Comparison of ENCODE assay signal across 16 cellular contexts in genomic region chr6:139926711-139927110, GRCh38.
DNase-seq lines count a peak whose midpoint lies in the region; ATAC-seq and TF ChIP-seq lines count a peak whose summit lies in the region.
"Had no signal": no experiment of that assay in that cellular context is flagged by ENCODE, and none has a peak within 500 bp of the region (broad histone marks: within the 10 kb centered on the region; RNA-seq: fewer than 3 reads in every experiment).

No MANE protein-coding gene starts in this region.

- peak overlapping the region; percentile 94 for H2BK20ac ChIP-seq in IMR-90 (ENCODE audit: low read depth, low read length)

- CTCF ChIA-PET in IMR-90 (lab: Yijun Ruan, JAX), result interaction anchor here (0.5 kb wide), 1 partner anchor 16 kb away, joined by 4 read pairs; no protein-coding TSS in a partner anchor
- CTCF ChIA-PET in A673 (lab: Charles Lee), result no interaction called here

- in situ Hi-C loops in IMR-90 (cut with MboI; ENCODE audit: low sequenced_read_pairs), result no loop called here

- H4K5ac ChIP-seq in IMR-90 (ENCODE audit: low read depth, low read length), result peak overlapping the region; percentile 86

- no peak for TF ChIP-seq CTCF in IMR-90 (conservative IDR thresholded peaks at IDR 0.05; ENCODE audit: low read depth, low read length)
- TF ChIP-seq CTCF in choroid plexus epithelial cell (conservative IDR thresholded peaks at IDR 0.05; ENCODE audit: low read depth, low read length), result no peak
- no peak for TF ChIP-seq CTCF in osteocyte (IDR thresholded peaks at IDR 0.05)
- TF ChIP-seq CTCF in A673 (conservative IDR thresholded peaks at IDR 0.05; ENCODE audit: low read depth, low read length), result no peak

- H4K20me1 ChIP-seq in IMR-90 (ENCODE audit: insufficient read depth, low read length), result no peaks in the 10 kb centered on the region

- H3K4me1 Mint-ChIP-seq in osteocyte (ENCODE audit: unreplicated experiment), result peaks cover 42% of the 10 kb centered on the region
- H3K4me1 Mint-ChIP-seq: activated B cell treated with CpG ODN at 0.5 μM for 24 hours, naive B cell had no signal

- POLR2A ChIA-PET in IMR-90 (lab: Charles Lee; ENCODE audit: unreplicated experiment), result no interaction called here
- POLR2A ChIA-PET in A673 (lab: Charles Lee; ENCODE audit: low non-redundant PET), result no interaction called here

- peak overlapping the region; percentile 76 for H2AK5ac ChIP-seq in IMR-90 (ENCODE audit: low read depth, low read length)

- peak overlapping the region; percentile 39 for H3K14ac ChIP-seq in IMR-90 (replicated peaks; ENCODE audit: low read depth, low read length)

- H2BK5ac ChIP-seq in IMR-90 (ENCODE audit: low read depth, low read length, poor library complexity, severe bottlenecking), result peak overlapping the region; percentile 64

- BruUV-seq in IMR-90 (replicated peaks; lab: Mats Ljungman, UMichigan), result no TSS peak
- no TSS peak for BruUV-seq in A673 (replicated peaks; lab: Mats Ljungman, UMichigan)

- peak overlapping the region; percentile 78 for H3K23ac ChIP-seq in IMR-90 (ENCODE audit: low read depth, low read length)

- peak overlapping the region; percentile 17 to 27; a peak in 3 of 4 replicates for H4K8ac ChIP-seq in IMR-90 (ENCODE audit: low read depth in 2 of 2, low read length in 2 of 2)

- H3K36me3 ChIP-seq in IMR-90 (ENCODE audit: control insufficient read depth, insufficient read depth, low read length) (no peaks in the 10 kb centered on the region), A673 (ENCODE audit: insufficient read depth, low read length, poor library complexity, severe bottlenecking) (no peaks in the 10 kb centered on the region)
- H3K36me3 ChIP-seq: ascending aorta, esophagus squamous epithelium, left ventricle myocardium inferior had no signal

- H4K91ac ChIP-seq in IMR-90 (ENCODE audit: insufficient read depth, low read depth, low read length), result peak overlapping the region; percentile 74

- 81% methylated on average over 2 of the region's 3 CpGs; no CpG with 5 or more reads in 1 of the 2 experiments for WGBS in IMR-90 (ENCODE audit: extremely low coverage in 2 of 2, insufficient read length in 1 of 2), 2 experiments

- ATAC-seq in IMR-90 (ENCODE audit: low read depth), result peak; percentile 9; the same call in 1 of the 2 replicates
- ATAC-seq in left lobe of liver, result no peak

- peak overlapping the region; percentile 0; the same call in 2 of the 3 replicates for H2BK15ac ChIP-seq in IMR-90 (ENCODE audit: low read depth, low read length)

- intact Hi-C loops in IMR-90 (cut with micrococcal nuclease), result loop anchor here (1.0 to 5.0 kb wide), 4 partner anchors 126 to 557 kb away; partner anchors contain the start of gene CITED2
- intact Hi-C loops in posterior cingulate gyrus (cut with DNase I), result no loop called here
- intact Hi-C loops in A673 (cut with micrococcal nuclease; ENCODE audit: unreplicated experiment), result no loop called here

- no peak overlapping the region for H3K4me3 Mint-ChIP-seq in osteocyte (ENCODE audit: unreplicated experiment)
- H3K4me3 Mint-ChIP-seq: activated B cell treated with CpG ODN at 0.5 μM for 24 hours, IgD-negative memory B cell, naive B cell had no signal

- H3K27ac ChIP-seq in IMR-90 (ENCODE audit: insufficient read depth, low read length) (peak overlapping the region; percentile 16; the same call in 1 of the 2 replicates), A673 (ENCODE audit: low read depth, low read length, poor library complexity, severe bottlenecking) (no peak overlapping the region)
- H3K27ac ChIP-seq: dorsolateral prefrontal cortex, esophagus squamous epithelium, RWPE1 had no signal

- H3K9ac ChIP-seq in IMR-90 (ENCODE audit: low read depth, low read length), result no peak overlapping the region

- peak overlapping the region; percentile 36 for H2BK120ac ChIP-seq in IMR-90 (ENCODE audit: low read depth, low read length)

- no peaks in the 10 kb centered on the region for H3K36me3 Mint-ChIP-seq in osteocyte (ENCODE audit: unreplicated experiment)
- H3K36me3 Mint-ChIP-seq: IgD-negative memory B cell, naive B cell had no signal

- peak overlapping the region; percentile 21; the same call in 1 of the 2 replicates for H3K4me2 ChIP-seq in IMR-90 (ENCODE audit: low read depth, low read length)

- TF ChIP-seq POLR2A in IMR-90 (IDR thresholded peaks at IDR 0.05; ENCODE audit: low read depth, low read length), result no peak

- no peak overlapping the region for H3K56ac ChIP-seq in IMR-90 (ENCODE audit: extremely low read depth, insufficient read depth, low read length)

- no peaks in the 10 kb centered on the region for H3K27me3 Mint-ChIP-seq in osteocyte (ENCODE audit: unreplicated experiment)
- H3K27me3 Mint-ChIP-seq: activated B cell treated with CpG ODN at 0.5 μM for 24 hours, IgD-negative memory B cell, naive B cell had no signal

- no peaks in the 10 kb centered on the region for H3K27me3 ChIP-seq in IMR-90 (ENCODE audit: control insufficient read depth, insufficient read depth, low read length)
- no peaks in the 10 kb centered on the region for H3K27me3 ChIP-seq in A673 (replicated peaks; ENCODE audit: insufficient read depth, low read depth, low read length, poor library complexity)
- H3K27me3 ChIP-seq: ascending aorta, esophagus squamous epithelium had no signal

- H3K9me1 ChIP-seq in IMR-90 (ENCODE audit: insufficient read depth, low read length), result peaks cover 10% of the 10 kb centered on the region

- dilution Hi-C loops in IMR-90 (cut with HindIII; ENCODE audit: low sequenced_read_pairs, unreplicated experiment), result no loop called here

- H3K9me3 ChIP-seq in IMR-90 (ENCODE audit: control insufficient read depth, insufficient read depth, low read length) (no peaks in the 10 kb centered on the region), A673 (ENCODE audit: low read depth, low read length, poor library complexity, severe bottlenecking) (no peaks in the 10 kb centered on the region)
- H3K9me3 ChIP-seq: ascending aorta, esophagus squamous epithelium, left ventricle myocardium inferior had no signal

- peak overlapping the region; percentile 98 for H3K18ac ChIP-seq in IMR-90 (ENCODE audit: low read depth, low read length)

- H3K79me1 ChIP-seq in IMR-90 (ENCODE audit: low read depth in 1 of 2, low read length in 2 of 2), result no peaks in the 10 kb centered on the region

- H3K27ac Mint-ChIP-seq in osteocyte (ENCODE audit: unreplicated experiment), result peak overlapping the region; percentile 89
- H3K27ac Mint-ChIP-seq: activated B cell treated with CpG ODN at 0.5 μM for 24 hours had no signal

- H3K4me3 ChIP-seq in IMR-90 (ENCODE audit: insufficient read depth, low read depth, low read length) (no peak overlapping the region), choroid plexus epithelial cell (ENCODE audit: low read depth, low read length) (no peak overlapping the region), A673 (ENCODE audit: low read depth, low read length, poor library complexity, severe bottlenecking) (no peak overlapping the region)
- H3K4me3 ChIP-seq: ascending aorta, dorsolateral prefrontal cortex, esophagus squamous epithelium, left ventricle myocardium inferior had no signal

- TF ChIP-seq RAD21 in IMR-90 (IDR thresholded peaks at IDR 0.05; ENCODE audit: low read length), result no peak

- H3K4me1 ChIP-seq in IMR-90 (ENCODE audit: control insufficient read depth, insufficient read depth, low read length) (peaks cover 7% of the 10 kb centered on the region), A673 (ENCODE audit: insufficient read depth, low read length, poor library complexity, severe bottlenecking) (peaks cover 9% of the 10 kb centered on the region)
- H3K4me1 ChIP-seq: esophagus squamous epithelium had no signal

- H2AFZ ChIP-seq in IMR-90 (replicated peaks; ENCODE audit: low read length, poor library complexity), result peak overlapping the region; percentile 60

- H3K4ac ChIP-seq in IMR-90 (ENCODE audit: low read depth, low read length), result peak overlapping the region; percentile 88

- H2AK9ac ChIP-seq in IMR-90 (replicated peaks; ENCODE audit: low read depth, low read length, poor library complexity), result peak overlapping the region; percentile 16

- DNase-seq in EL, result peak; percentile 52
- DNase-seq in IMR-90, result peak; percentile 61
- DNase-seq in choroid plexus epithelial cell (ENCODE audit: low read depth), result peak; percentile 41
- DNase-seq in osteocyte (ENCODE audit: extremely low spot score, unreplicated experiment), result no peak
- no peak for DNase-seq in NCI-H82 (lab: John Stamatoyannopoulos, UW)
- DNase-seq in posterior cingulate gyrus, result no peak
- no peak for DNase-seq in A673 (ENCODE audit: low spot score)
- DNase-seq in left lobe of liver (ENCODE audit: low spot score), result no peak
- DNase-seq: activated B cell treated with CpG ODN at 0.5 μM for 24 hours, dorsolateral prefrontal cortex, esophagus squamous epithelium, left ventricle myocardium inferior, naive B cell had no signal

- H3K9me3 Mint-ChIP-seq in osteocyte (ENCODE audit: unreplicated experiment), result no peaks in the 10 kb centered on the region
- H3K9me3 Mint-ChIP-seq: activated B cell treated with CpG ODN at 0.5 μM for 24 hours, IgD-negative memory B cell, naive B cell had no signal

TF ChIP-seq in IMR-90, 13 proteins besides CTCF, POLR2A, EP300 and RAD21:
- TF ChIP-seq MAZ (IDR thresholded peaks at IDR 0.05; ENCODE audit: borderline replicate concordance, low read depth, low read length) (no peak), NFE2L2 (IDR thresholded peaks at IDR 0.05; ENCODE audit: low read depth, low read length) (no peak), CEBPB (IDR thresholded peaks at IDR 0.05; ENCODE audit: low read depth, low read length) (peak; percentile 2; the same call in 1 of the 2 replicates), RFX5 (IDR thresholded peaks at IDR 0.05; ENCODE audit: low read depth, low read length) (no peak)

Comparison
In these comparisons a context has a peak if more than half of its experiments do, and no peak if none do; other contexts are left out.
1. DNase-seq: peak in EL (single experiment), IMR-90 (single experiment) and choroid plexus epithelial cell (single experiment); none in osteocyte (single experiment), NCI-H82 (single experiment), posterior cingulate gyrus (0 of 10), A673 (single experiment) and left lobe of liver (single experiment).